Comparison of ENCODE assay signal across 8 cellular contexts in the genomic region with DNA sequence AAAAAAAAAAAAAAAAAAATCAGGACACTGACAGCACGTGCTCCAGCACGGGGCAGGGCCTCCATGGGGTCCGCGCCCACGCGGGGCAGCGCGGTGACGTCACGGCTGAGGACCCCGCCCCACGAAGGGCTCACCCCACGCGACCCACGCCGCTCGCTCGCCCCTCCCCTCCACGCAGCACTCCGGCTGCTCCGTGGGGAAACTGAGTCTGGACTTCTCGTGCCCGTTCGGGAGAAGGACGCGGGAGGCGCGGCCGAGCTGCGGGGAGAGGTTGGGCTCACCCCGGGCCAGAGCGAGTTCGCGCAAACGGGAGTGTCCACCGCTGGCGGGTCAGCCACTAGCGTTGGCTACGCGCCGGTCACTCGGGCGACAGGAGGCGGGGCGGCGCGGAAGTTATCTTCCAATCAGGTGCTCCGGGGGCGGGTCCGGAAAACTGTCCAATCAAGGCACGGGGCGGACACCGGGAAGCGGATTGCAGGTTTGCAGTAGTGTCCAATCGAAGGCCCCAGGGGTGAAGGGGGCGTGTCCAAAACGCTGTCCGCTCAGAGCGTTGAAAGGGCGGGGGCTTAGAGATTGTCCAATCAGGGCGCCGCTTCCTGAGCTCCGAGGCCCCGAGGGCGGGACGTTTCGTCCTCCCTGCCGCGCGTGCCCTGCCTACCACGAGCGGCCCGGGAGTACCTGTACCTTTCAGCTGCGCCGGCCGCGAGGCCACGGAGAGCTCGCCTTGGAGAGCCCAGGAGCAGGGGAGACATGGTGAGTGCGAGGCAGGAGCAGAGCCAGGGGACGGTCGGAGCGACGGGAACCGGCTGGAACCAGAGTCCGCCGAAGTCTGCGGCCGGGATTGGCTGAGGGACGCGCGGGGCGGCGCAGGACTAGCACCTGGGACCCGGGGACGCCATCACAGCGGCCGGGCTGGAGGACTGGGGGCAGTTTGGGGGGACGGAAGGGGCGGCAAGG. TPM values are rescaled to one million over a fixed set of nuclear protein-coding genes. Genes with fewer than 3 reads are reported as not detected.
DNase-seq lines count a peak whose midpoint lies in the region; ATAC-seq and TF ChIP-seq lines count a peak whose summit lies in the region.

A gene (plus strand): TSS at position 633 of the 957 bp plus-strand sequence. CDS start 118 bp downstream, at position 751.

- CTCF ChIA-PET in activated CD8-positive, alpha-beta T cell treated with anti-CD3 and anti-CD28 coated beads for 36 hours (lab: Charles Lee), result interaction anchor here (0.7 to 1.9 kb wide), 5 partner anchors 23 to 252 kb away, joined by 3 to 6 read pairs (median 5); a partner anchor contains a TSS

- peak within 1 kb of the TSS; percentile 96 for H3K27ac Mint-ChIP-seq in activated CD8-positive, alpha-beta T cell treated with anti-CD3 and anti-CD28 coated beads for 36 hours

- H3K4me3 Mint-ChIP-seq in activated CD8-positive, alpha-beta T cell treated with anti-CD3 and anti-CD28 coated beads for 36 hours, result peak within 1 kb of the TSS; percentile 96

- H3K9ac ChIP-seq in duodenal mucosa (ENCODE audit: low read depth in 1 of 2, low read length in 2 of 2), result peak within 1 kb of the TSS; percentile 77 to 84

- TF ChIP-seq CTCF in activated CD8-positive, alpha-beta T cell treated with anti-CD3 and anti-CD28 coated beads for 36 hours (IDR thresholded peaks at IDR 0.05), result no peak
- no peak for TF ChIP-seq CTCF in right lobe of liver (IDR thresholded peaks at IDR 0.05)

- peak within 1 kb of the TSS; percentile 80 for H3K27ac ChIP-seq in duodenal mucosa (ENCODE audit: low read depth, low read length)
- H3K27ac ChIP-seq in right lobe of liver, result peak within 1 kb of the TSS; percentile 54 to 68 (median 66)

- H3K36me3 Mint-ChIP-seq in activated CD8-positive, alpha-beta T cell treated with anti-CD3 and anti-CD28 coated beads for 36 hours (ENCODE audit: low read depth), result peaks cover 4% of the 10 kb centered on the region

- WGBS in right lobe of liver (ENCODE audit: insufficient coverage, low coverage, low lambda C conversion rate, missing lambda C conversion rate), result under 1% methylated on average over 36 of the region's 100 CpGs

- no peaks in the 10 kb centered on the region for H3K36me3 ChIP-seq in duodenal mucosa (ENCODE audit: control insufficient read depth in 1 of 2, insufficient read depth in 2 of 2, low read length in 2 of 2)
- H3K36me3 ChIP-seq in right lobe of liver, result no peaks in the 10 kb centered on the region

- DNase-seq in C1 segment of cervical spinal cord (lab: John Stamatoyannopoulos, UW) (peak; percentile 83 to 99 (median 98)), NCI-H82 (lab: John Stamatoyannopoulos, UW) (peak; percentile 99), right lobe of liver (peak; percentile 100)
- peak; percentile 100 for DNase-seq in activated CD8-positive, alpha-beta T cell treated with anti-CD3 and anti-CD28 coated beads for 36 hours
- DNase-seq in stimulated activated CD4-positive, alpha-beta T cell treated with anti-CD3 and anti-CD28 coated beads, Interleukin-4, amount 100 ng/mL, for 24 hours, result peak; percentile 100

- peak; percentile 49 for TF ChIP-seq POLR2A in right lobe of liver (IDR thresholded peaks at IDR 0.05)

- intact Hi-C loops in activated CD8-positive, alpha-beta T cell treated with anti-CD3 and anti-CD28 coated beads for 36 hours (cut with micrococcal nuclease), result no loop called here
- intact Hi-C loops in right lobe of liver (cut with DNase I), result no loop called here

- peaks cover 13% of the 10 kb centered on the region for H3K9me3 Mint-ChIP-seq in activated CD8-positive, alpha-beta T cell treated with anti-CD3 and anti-CD28 coated beads for 36 hours

- H3K4me1 ChIP-seq in duodenal mucosa (ENCODE audit: control insufficient read depth in 1 of 2, insufficient read depth in 2 of 2, low read length in 2 of 2) (peaks cover 5 to 11% of the 10 kb centered on the region in 2 donors), right lobe of liver (peaks cover 0 to 7% (median 2%) of the 10 kb centered on the region in 4 donors)

- H3K4me3 ChIP-seq in duodenal mucosa (ENCODE audit: low read depth in 1 of 2, low read length in 2 of 2) (peak within 1 kb of the TSS; percentile 73 to 86), right lobe of liver (peak within 1 kb of the TSS; percentile 70 to 78 (median 73))

- no peaks in the 10 kb centered on the region for H3K27me3 Mint-ChIP-seq in activated CD8-positive, alpha-beta T cell treated with anti-CD3 and anti-CD28 coated beads for 36 hours

- peaks cover 21% of the 10 kb centered on the region for H3K4me1 Mint-ChIP-seq in activated CD8-positive, alpha-beta T cell treated with anti-CD3 and anti-CD28 coated beads for 36 hours (ENCODE audit: low read depth)

- peaks cover 0 to 5% of the 10 kb centered on the region in 2 donors for H3K9me3 ChIP-seq in duodenal mucosa (ENCODE audit: control insufficient read depth in 1 of 2, low read length in 2 of 2)
- no peaks in the 10 kb centered on the region for H3K9me3 ChIP-seq in right lobe of liver

- H3K27me3 ChIP-seq in duodenal mucosa (ENCODE audit: control insufficient read depth in 1 of 2, insufficient read depth in 2 of 2, low read length in 2 of 2), result no peaks in the 10 kb centered on the region
- H3K27me3 ChIP-seq in right lobe of liver, result no peaks in the 10 kb centered on the region

- POLR2A ChIA-PET in activated CD8-positive, alpha-beta T cell treated with anti-CD3 and anti-CD28 coated beads for 36 hours (lab: Charles Lee), result interaction anchor here (1.0 to 1.1 kb wide), 2 partner anchors 199 to 424 kb away, joined by 3 to 4 read pairs; no protein-coding TSS in a partner anchor

- peak; percentile 98 for ATAC-seq in GM19351 (IDR thresholded peaks at IDR 0.05; ENCODE audit: unreplicated experiment)
- ATAC-seq in HG03520 (IDR thresholded peaks at IDR 0.05; ENCODE audit: unreplicated experiment), result peak; percentile 86
- ATAC-seq in activated CD8-positive, alpha-beta T cell treated with anti-CD3 and anti-CD28 coated beads for 36 hours, result peak; percentile 99
- peak; percentile 98 to 99 (median 98) for ATAC-seq in right lobe of liver

RNA-seq across cellular contexts. Expression of the gene that starts here (rescaled TPM):
- total RNA-seq in activated CD8-positive, alpha-beta T cell treated with anti-CD3 and anti-CD28 coated beads for 36 hours, result 1 to 10 TPM; 5.0 to 5.1 TPM
- total RNA-seq in right lobe of liver, result 1 to 10 TPM in 5 of 6 experiments, under 1 TPM in 1; 0.98 to 2.9 (median 1.7) TPM

Comparison
In these comparisons a context has a peak if more than half of its experiments do, and no peak if none do; other contexts are left out.
1. Peak in every context shown above with its lines: DNase-seq, ATAC-seq, H3K4me3 ChIP-seq and H3K27ac ChIP-seq.